19 cellular contexts compared by ENCODE assay signal in the genomic region with DNA sequence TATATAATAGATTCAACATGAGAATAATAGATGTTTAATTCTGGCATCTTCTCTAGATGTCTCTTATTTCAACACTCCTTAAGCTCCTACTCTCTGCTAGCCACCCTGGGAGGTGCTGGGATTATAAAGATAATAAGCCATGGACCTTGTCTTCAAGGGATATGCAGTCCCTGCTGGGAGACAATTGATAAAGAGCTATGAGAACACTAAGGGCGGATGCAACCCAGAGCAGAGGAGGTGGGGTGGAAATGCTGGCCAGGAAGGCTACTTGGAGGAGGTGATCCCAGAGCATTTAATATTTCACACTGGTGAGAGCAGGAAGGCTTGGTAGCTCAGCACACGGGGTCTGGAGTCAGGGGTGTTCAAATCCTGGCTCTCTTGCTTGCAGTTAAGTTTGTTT. TPM values are rescaled to one million over a fixed set of nuclear protein-coding genes. Genes with fewer than 3 reads are reported as not detected.
DNase-seq lines count a peak whose midpoint lies in the region; ATAC-seq and TF ChIP-seq lines count a peak whose summit lies in the region.
"Had no signal": no experiment of that assay in that cellular context is flagged by ENCODE, and none has a peak within 500 bp of the region (broad histone marks: within the 10 kb centered on the region; RNA-seq: fewer than 3 reads in every experiment).

No MANE protein-coding gene starts in this region.

- no peaks in the 10 kb centered on the region for H3K36me3 ChIP-seq in left lung

- H3K4me3 ChIP-seq in left lung: no peak overlapping the region
- H3K4me3 ChIP-seq: BLaER1 had no signal

- H3K36me3 Mint-ChIP-seq in H9 (ENCODE audit: insufficient read depth in 1 of 3, low read depth in 3 of 3) (peaks cover 0 to 2% (median 0%) of the 10 kb centered on the region in 3 experiments; a peak in 4 of 7 replicates), WTC11 (peaks cover 4% of the 10 kb centered on the region), neural crest cell (ENCODE audit: low read depth) (no peaks in the 10 kb centered on the region), progenitor cell of endocrine pancreas (ENCODE audit: insufficient read depth) (no peaks in the 10 kb centered on the region)

- no peaks in the 10 kb centered on the region for H4K20me1 ChIP-seq in H9 (ENCODE audit: control insufficient read depth, insufficient read depth, insufficient read length)
- H4K20me1 ChIP-seq: BLaER1 had no signal

- H3K4me2 ChIP-seq in H9 (ENCODE audit: insufficient read depth, insufficient read length, low read length): no peak overlapping the region
- H3K4me2 ChIP-seq: BLaER1 had no signal

- TF ChIP-seq CTCF in H9 (conservative IDR thresholded peaks at IDR 0.05) (no peak), WTC11 (IDR thresholded peaks at IDR 0.05) (no peak), neural crest cell (conservative IDR thresholded peaks at IDR 0.05) (no peak), left lung (IDR thresholded peaks at IDR 0.05) (no peak), progenitor cell of endocrine pancreas (IDR thresholded peaks at IDR 0.05; ENCODE audit: unreplicated experiment) (no peak)

- intact Hi-C loops in left lung (cut with DNase I): no loop called here

- H3K4me1 ChIP-seq in H9 (ENCODE audit: insufficient read depth, low read length) (no peaks in the 10 kb centered on the region; the same call in 1 of the 2 replicates), left lung (no peaks in the 10 kb centered on the region)
- H3K4me1 ChIP-seq: BLaER1 had no signal

- H3K4me3 Mint-ChIP-seq in H9 (peak overlapping the region in 1 of 2 experiments; percentile 21; a peak in 1 of 5 replicates), WTC11 (no peak overlapping the region), neural crest cell (no peak overlapping the region), progenitor cell of endocrine pancreas (ENCODE audit: low read depth) (no peak overlapping the region)
- H3K4me3 Mint-ChIP-seq: CD14-positive monocyte; CD4-positive, alpha-beta memory T cell; IgD-negative memory B cell had no signal

- no peak overlapping the region for H3K18ac ChIP-seq in H9 (ENCODE audit: insufficient read length, low read depth, low read length)

- H3K9me3 Mint-ChIP-seq in H9: no peaks in the 10 kb centered on the region
- no peaks in the 10 kb centered on the region for H3K9me3 Mint-ChIP-seq in WTC11
- no peaks in the 10 kb centered on the region for H3K9me3 Mint-ChIP-seq in neural crest cell
- H3K9me3 Mint-ChIP-seq in progenitor cell of endocrine pancreas (ENCODE audit: low read depth): no peaks in the 10 kb centered on the region
- H3K9me3 Mint-ChIP-seq: CD14-positive monocyte; CD4-positive, alpha-beta memory T cell; IgD-negative memory B cell had no signal

- no peak overlapping the region for H2BK120ac ChIP-seq in H9 (ENCODE audit: low read depth, low read length, poor library complexity, severe bottlenecking)

- CTCF ChIA-PET in WTC11 (lab: Charles Lee): interaction anchor here (1.0 to 1.4 kb wide), 2 partner anchors 16 to 135 kb away, joined by 3 to 4 read pairs; no protein-coding TSS in a partner anchor

- H2BK20ac ChIP-seq in H9 (ENCODE audit: low read depth, low read length, poor library complexity, severe bottlenecking): no peak overlapping the region

- no peak overlapping the region for H3K4ac ChIP-seq in H9 (ENCODE audit: low read depth, low read length)

- ATAC-seq in WTC11 (peak; percentile 27), HG03571 (IDR thresholded peaks at IDR 0.05; ENCODE audit: unreplicated experiment) (no peak), left lung (no peak)

- no peaks in the 10 kb centered on the region for H3K23me2 ChIP-seq in H9 (ENCODE audit: insufficient read length, low read depth, low read length, poor library complexity, severe bottlenecking)

- H3K79me2 ChIP-seq in H9 (ENCODE audit: insufficient read depth, low read length): no peaks in the 10 kb centered on the region

- H3K79me1 ChIP-seq in H9 (ENCODE audit: insufficient read depth, low read depth, low read length, poor library complexity, severe bottlenecking): no peaks in the 10 kb centered on the region

- H2BK5ac ChIP-seq in H9 (ENCODE audit: insufficient read length, low read length): no peak overlapping the region

- H3K9ac ChIP-seq in H9 (ENCODE audit: extremely low read depth, insufficient read length, low read length): no peak overlapping the region
- H3K9ac ChIP-seq: BLaER1 had no signal

- WGBS in H9 (ENCODE audit: extremely low coverage, insufficient read length, low lambda C conversion rate): no CpG with 5 or more reads among the region's 2 CpGs

- no peak overlapping the region for H3K23ac ChIP-seq in H9 (ENCODE audit: insufficient read length, low read depth, low read length)

- H3K14ac ChIP-seq in H9 (ENCODE audit: insufficient read depth, low read length): no peak overlapping the region

- no peak for DNase-seq in H9
- DNase-seq in WTC11 (ENCODE audit: low spot score): no peak
- peak; percentile 78 to 90 for DNase-seq in erythroblast (lab: John Stamatoyannopoulos, UW)
- no peak for DNase-seq in neural crest cell (ENCODE audit: low read depth, low spot score)
- DNase-seq in NCI-H446 treated with DMSO at 0.1 percent for 48 hours (lab: John Stamatoyannopoulos, UW): no peak
- no peak for DNase-seq in left lung
- DNase-seq in progenitor cell of endocrine pancreas (ENCODE audit: low spot score, unreplicated experiment): no peak
- DNase-seq: 8988T; CD4-positive, alpha-beta memory T cell; DMS153; DMS79; GDM1; GOT3; H7 had no signal

- H2AFZ ChIP-seq in H9 (ENCODE audit: low read length): no peak overlapping the region

- no peak overlapping the region for H4K8ac ChIP-seq in H9 (replicated peaks; ENCODE audit: insufficient read length, low read depth, low read length)

- H4K91ac ChIP-seq in H9 (ENCODE audit: insufficient read length, low read depth, low read length): no peak overlapping the region

- POLR2A ChIA-PET in WTC11 (lab: Charles Lee): interaction anchor here (1.0 to 1.4 kb wide), 2 partner anchors 16 to 18 kb away, joined by 4 read pairs; a partner anchor contains a TSS

- no peak overlapping the region for H2AK5ac ChIP-seq in H9 (ENCODE audit: insufficient read length, low read length)

- H2BK15ac ChIP-seq in H9 (ENCODE audit: low read depth, low read length): no peak overlapping the region

- TF ChIP-seq POLR2A in erythroblast (IDR thresholded peaks at IDR 0.05; ENCODE audit: low read length): peak; percentile 49

- H2BK12ac ChIP-seq in H9 (ENCODE audit: insufficient read length, low read depth, low read length): no peak overlapping the region

- H3K27ac ChIP-seq in H9 (ENCODE audit: insufficient read length, low read depth, low read length): no peak overlapping the region
- no peak overlapping the region for H3K27ac ChIP-seq in left lung
- H3K27ac ChIP-seq: BLaER1, HL-60 had no signal

- H4K5ac ChIP-seq in H9 (ENCODE audit: insufficient read length, low read depth, low read length): no peak overlapping the region

- H3K56ac ChIP-seq in H9 (ENCODE audit: insufficient read length, low read depth, low read length): no peak overlapping the region

- H3K27me3 Mint-ChIP-seq in H9 (ENCODE audit: low read depth): no peaks in the 10 kb centered on the region
- H3K27me3 Mint-ChIP-seq in WTC11 (ENCODE audit: low read depth): no peaks in the 10 kb centered on the region
- no peaks in the 10 kb centered on the region for H3K27me3 Mint-ChIP-seq in neural crest cell (ENCODE audit: low read depth)
- H3K27me3 Mint-ChIP-seq in progenitor cell of endocrine pancreas: no peaks in the 10 kb centered on the region
- H3K27me3 Mint-ChIP-seq: CD4-positive, alpha-beta memory T cell; IgD-negative memory B cell had no signal

- peak overlapping the region in 2 of 3 experiments; percentile 1 to 59; a peak in 2 of 7 replicates for H3K27ac Mint-ChIP-seq in H9
- H3K27ac Mint-ChIP-seq in WTC11: peak overlapping the region; percentile 29; the same call in 1 of the 2 replicates
- peak overlapping the region; percentile 53 for H3K27ac Mint-ChIP-seq in neural crest cell (ENCODE audit: unreplicated experiment)
- no peak overlapping the region for H3K27ac Mint-ChIP-seq in progenitor cell of endocrine pancreas
- H3K27ac Mint-ChIP-seq: CD14-positive monocyte; CD4-positive, alpha-beta memory T cell had no signal

- no peak overlapping the region for H3T11ph ChIP-seq in H9 (ENCODE audit: low read length)

- H3K4me1 Mint-ChIP-seq in H9 (peaks cover 17 to 21% of the 10 kb centered on the region in 2 experiments), WTC11 (peaks cover 25% of the 10 kb centered on the region), neural crest cell (peaks cover 12% of the 10 kb centered on the region), progenitor cell of endocrine pancreas (ENCODE audit: low read depth) (peaks cover 13% of the 10 kb centered on the region)
- H3K4me1 Mint-ChIP-seq: CD14-positive monocyte had no signal

- H3K27me3 ChIP-seq in H9 (ENCODE audit: insufficient read depth, low read length) (no peaks in the 10 kb centered on the region), left lung (no peaks in the 10 kb centered on the region)
- H3K27me3 ChIP-seq: BLaER1 had no signal

- H3K9me3 ChIP-seq in H9 (ENCODE audit: control insufficient read depth, low read depth, low read length): no peaks in the 10 kb centered on the region
- H3K9me3 ChIP-seq in left lung: no peaks in the 10 kb centered on the region
- H3K9me3 ChIP-seq: BLaER1 had no signal

TF ChIP-seq in WTC11, 78 proteins besides CTCF, POLR2A, EP300 and RAD21:
- TF ChIP-seq NR3C1 (CRISPR knock-in tag; conservative IDR thresholded peaks at IDR 0.05; ENCODE audit: low read depth) (no peak), NR2C2 (CRISPR knock-in tag; IDR thresholded peaks at IDR 0.05) (no peak)

RNA-seq across cellular contexts. Expression of a gene that starts 18.3 kb away (rescaled TPM):
- 72.6 and 77.6 TPM in 2 replicates for total RNA-seq in H9 (2021)
- total RNA-seq in WTC11 (2021): 68.2 to 70.9 TPM (median 70.0 TPM) in 3 replicates
- 50.0 and 51.2 TPM in 2 replicates for total RNA-seq in neural crest cell
- total RNA-seq in left lung: 10 to 100 TPM; 59.7 to 77.3 TPM
- total RNA-seq in progenitor cell of endocrine pancreas: 65.1 and 69.9 TPM in 2 replicates

Comparison
In these comparisons a context has a peak if more than half of its experiments do, and no peak if none do; other contexts are left out.
1. DNase-seq: peak in erythroblast (2 of 2); none in H9 (single experiment), WTC11 (single experiment), neural crest cell (single experiment), NCI-H446 treated with DMSO at 0.1 percent for 48 hours (single experiment), left lung (0 of 2) and progenitor cell of endocrine pancreas (single experiment).